9 cellular contexts compared by ENCODE assay signal in genomic region chr15:31013863-31014607, GRCh38. TPM values are rescaled to one million over a fixed set of nuclear protein-coding genes. Genes with fewer than 3 reads are reported as not detected.
DNase-seq lines count a peak whose midpoint lies in the region; ATAC-seq and TF ChIP-seq lines count a peak whose summit lies in the region.
"Had no signal": no experiment of that assay in that cellular context is flagged by ENCODE, and none has a peak within 500 bp of the region (broad histone marks: within the 10 kb centered on the region; RNA-seq: fewer than 3 reads in every experiment).

No MANE protein-coding gene starts in this region.

- peaks cover 0 to 41% (median 0%) of the 10 kb centered on the region in 3 donors for H3K4me1 ChIP-seq in esophagus squamous epithelium
- no peaks in the 10 kb centered on the region for H3K4me1 ChIP-seq in PC-3 (ENCODE audit: insufficient read depth, low read length)
- H3K4me1 ChIP-seq in transverse colon = peaks cover 0 to 3% (median 0%) of the 10 kb centered on the region in 4 donors
- no peaks in the 10 kb centered on the region for H3K4me1 ChIP-seq in tibial nerve

- peaks cover 0 to 20% (median 18%) of the 10 kb centered on the region in 3 donors for H3K9me3 ChIP-seq in esophagus squamous epithelium
- H3K9me3 ChIP-seq in PC-3 (ENCODE audit: low read length) = 0 out of 2 replicates have a peak, but pooled peaks cover 6% of the 10 kb centered on the region
- peaks cover 11 to 15% of the 10 kb centered on the region in 2 donors for H3K9me3 ChIP-seq in transverse colon
- peaks cover 0 to 19% (median 8%) of the 10 kb centered on the region in 4 donors for H3K9me3 ChIP-seq in tibial nerve

- H3K4me3 ChIP-seq in GM06990 (replicated peaks; ENCODE audit: low read depth, low read length) = no peak overlapping the region
- H3K4me3 ChIP-seq in esophagus squamous epithelium = no peak overlapping the region
- no peak overlapping the region for H3K4me3 ChIP-seq in PC-3 (ENCODE audit: low read length)
- no peak overlapping the region for H3K4me3 ChIP-seq in transverse colon
- no peak overlapping the region for H3K4me3 ChIP-seq in tibial nerve

- TF ChIP-seq CTCF in GM06990 (IDR thresholded peaks at IDR 0.05; ENCODE audit: insufficient read depth, low read length, poor library complexity, severe bottlenecking) (no peak), esophagus squamous epithelium (IDR thresholded peaks at IDR 0.05) (no peak), PC-3 (conservative IDR thresholded peaks at IDR 0.05; ENCODE audit: low read depth, low read length) (no peak), transverse colon (IDR thresholded peaks at IDR 0.05) (no peak), tibial nerve (IDR thresholded peaks at IDR 0.05) (no peak)

- TF ChIP-seq EP300 in transverse colon (IDR thresholded peaks at IDR 0.05; ENCODE audit: low read depth) = no peak
- TF ChIP-seq EP300 in tibial nerve (IDR thresholded peaks at IDR 0.05) = no peak

- TF ChIP-seq POLR2A in esophagus squamous epithelium (IDR thresholded peaks at IDR 0.05) (no peak), transverse colon (IDR thresholded peaks at IDR 0.05) (no peak), tibial nerve (IDR thresholded peaks at IDR 0.05) (no peak)

- no peaks in the 10 kb centered on the region for H3K79me2 ChIP-seq in PC-3 (ENCODE audit: low read length)

- 36 to 56% methylated on average over 2 of the region's 2 CpGs for WGBS in esophagus squamous epithelium, 2 donors
- 0 to 51% methylated on average over 1 to 2 of the region's 2 CpGs for WGBS in transverse colon (ENCODE audit: low coverage in 1 of 2), 2 donors
- 57 to 58% methylated on average over 2 of the region's 2 CpGs for WGBS in tibial nerve, 2 donors

- no peaks in the 10 kb centered on the region for H3K36me3 ChIP-seq in GM06990 (ENCODE audit: control insufficient read depth, insufficient read depth, low read length)
- H3K36me3 ChIP-seq in esophagus squamous epithelium = no peaks in the 10 kb centered on the region
- no peaks in the 10 kb centered on the region for H3K36me3 ChIP-seq in PC-3 (ENCODE audit: low read depth, low read length)
- H3K36me3 ChIP-seq in transverse colon = no peaks in the 10 kb centered on the region
- no peaks in the 10 kb centered on the region for H3K36me3 ChIP-seq in tibial nerve

- ATAC-seq in GM19397 (IDR thresholded peaks at IDR 0.05; ENCODE audit: unreplicated experiment) (peak; percentile 89), HG03442 (IDR thresholded peaks at IDR 0.05; ENCODE audit: unreplicated experiment) (peak; percentile 73), PC-3 (no peak)

- intact Hi-C loops in esophagus squamous epithelium (cut with DNase I) (no loop called here), PC-3 (cut with micrococcal nuclease) (no loop called here), transverse colon (cut with DNase I; ENCODE audit: low total_unique reads) (loop anchor here (1.0 kb wide), 1 partner anchor 45 kb away; no protein-coding TSS in a partner anchor)

- H2AFZ ChIP-seq in PC-3 (ENCODE audit: low read length) = no peak overlapping the region

- no peak overlapping the region for H3K9ac ChIP-seq in PC-3 (ENCODE audit: low read length)

- no peaks in the 10 kb centered on the region for H3F3A ChIP-seq in PC-3 (ENCODE audit: low read length, unreplicated experiment)

- H3K9me2 ChIP-seq in PC-3 (replicated peaks; ENCODE audit: low read length) = no peaks in the 10 kb centered on the region

- H3K27ac ChIP-seq in esophagus squamous epithelium = peak overlapping the region in 3 of 4 donors; percentile 22 to 62 (median 40)
- H3K27ac ChIP-seq in PC-3 (ENCODE audit: low read length) = no peak overlapping the region
- H3K27ac ChIP-seq in transverse colon = no peak overlapping the region
- no peak overlapping the region for H3K27ac ChIP-seq in tibial nerve

- no peak overlapping the region for H3K4me2 ChIP-seq in PC-3 (ENCODE audit: low read length)

- H3K27me3 ChIP-seq in GM06990 (replicated peaks; ENCODE audit: control insufficient read depth, insufficient read depth, low read length) (no peaks in the 10 kb centered on the region), esophagus squamous epithelium (no peaks in the 10 kb centered on the region), PC-3 (ENCODE audit: low read length) (0 out of 2 replicates have a peak, but pooled peaks cover 3% of the 10 kb centered on the region), transverse colon (no peaks in the 10 kb centered on the region), tibial nerve (no peaks in the 10 kb centered on the region)

- no TSS peak for BruUV-seq in PC-3 (replicated peaks; lab: Mats Ljungman, UMichigan)

- POLR2A ChIA-PET in PC-3 (lab: Charles Lee; ENCODE audit: unreplicated experiment) = no interaction called here

- no peaks in the 10 kb centered on the region for H4K20me1 ChIP-seq in PC-3 (ENCODE audit: low read length)

- CTCF ChIA-PET in PC-3 (lab: Charles Lee) = no interaction called here

- peak; percentile 27 for DNase-seq in GM06990 (ENCODE audit: extremely low read depth, insufficient read length)
- DNase-seq in esophagus squamous epithelium (lab: John Stamatoyannopoulos, UW) = no peak
- DNase-seq in PC-3 = no peak
- no peak for DNase-seq in COLO829 (ENCODE audit: low spot score)
- DNase-seq in transverse colon = no peak
- DNase-seq in tibial nerve (ENCODE audit: low spot score in 2 of 2) = no peak
- DNase-seq: NCI-H2107 had no signal

- in situ Hi-C loops in transverse colon (cut with MboI; ENCODE audit: low pct_ligation_motif_present in 1 of 4, low pct_unique_long_range_greater_than_20kb in 1 of 4, low sequenced_read_pairs in 3 of 4) = no loop called here

RNA-seq across cellular contexts. Expression of gene MTMR10, which starts 22.6 kb away (rescaled TPM):
- 10 to 100 TPM; 16.6 to 41.2 (median 28.0) TPM for total RNA-seq in esophagus squamous epithelium
- 7.6 and 9.7 TPM in 2 replicates for total RNA-seq in PC-3 (2014; rRNA removed)
- total RNA-seq in transverse colon = 10 to 100 TPM; 11.1 to 40.8 (median 32.7) TPM
- 10 to 100 TPM; 44.4 to 58.6 (median 53.8) TPM for total RNA-seq in tibial nerve

Comparison
In these comparisons a context has a peak if more than half of its experiments do, and no peak if none do; other contexts are left out.
1. H3K27ac ChIP-seq: peak in esophagus squamous epithelium (3 of 4); none in PC-3 (single experiment), transverse colon (0 of 4) and tibial nerve (0 of 4).